In genomic region chr17:47698749-47699535, GRCh38 we compare ENCODE assay signal across 8 cellular contexts. TPM values are rescaled to one million over a fixed set of nuclear protein-coding genes. Genes with fewer than 3 reads are reported as not detected.
DNase-seq lines count a peak whose midpoint lies in the region; ATAC-seq and TF ChIP-seq lines count a peak whose summit lies in the region.

No MANE protein-coding gene starts in this region.

- no peaks in the 10 kb centered on the region for H3K9me3 Mint-ChIP-seq in activated CD4-positive, alpha-beta memory T cell treated with anti-CD3 and anti-CD28 coated beads for 36 hours

- H3K27ac ChIP-seq in dorsolateral prefrontal cortex = no peak overlapping the region

- H3K4me3 Mint-ChIP-seq in activated CD4-positive, alpha-beta memory T cell treated with anti-CD3 and anti-CD28 coated beads for 36 hours = no peak overlapping the region

- DNase-seq in SIG-M5 treated with dmso at 0.1 percent for 504 hours (lab: John Stamatoyannopoulos, UW; ENCODE audit: unreplicated experiment) (peak; percentile 75), SIG-M5 (lab: John Stamatoyannopoulos, UW) (no peak), NCI-H345 treated with DMSO at 0.1 percent for 48 hours (lab: John Stamatoyannopoulos, UW; ENCODE audit: unreplicated experiment) (peak; percentile 35), dorsolateral prefrontal cortex (peak; percentile 53 to 83 (median 68)), mesenteric fat pad (ENCODE audit: low spot score) (peak; percentile 90)
- peak; percentile 92 for DNase-seq in activated CD4-positive, alpha-beta memory T cell treated with anti-CD3 and anti-CD28 coated beads for 36 hours
- DNase-seq in stimulated activated CD8-positive, alpha-beta memory T cell treated with anti-CD3 and anti-CD28 coated beads, Interleukin-7, amount 100 ng/mL, for 1 hour (ENCODE audit: low read depth in 2 of 2) = peak; percentile 68 to 81

- POLR2A ChIA-PET in activated CD4-positive, alpha-beta memory T cell treated with anti-CD3 and anti-CD28 coated beads for 36 hours (lab: Charles Lee) = interaction anchor here (0.5 to 11.0 kb wide), 8 partner anchors 18 to 47 kb away, joined by 3 to 111 read pairs (median 4); partner anchors contain the start of gene TBX21

- H3K27ac Mint-ChIP-seq in activated CD4-positive, alpha-beta memory T cell treated with anti-CD3 and anti-CD28 coated beads for 36 hours = peak overlapping the region; percentile 65

- H3K4me1 Mint-ChIP-seq in activated CD4-positive, alpha-beta memory T cell treated with anti-CD3 and anti-CD28 coated beads for 36 hours (ENCODE audit: low read depth) = peaks cover 60% of the 10 kb centered on the region

- H3K4me3 ChIP-seq in dorsolateral prefrontal cortex = no peak overlapping the region

- peak; percentile 68 to 99 (median 95) for TF ChIP-seq CTCF in dorsolateral prefrontal cortex (IDR thresholded peaks at IDR 0.05 in 54 of 56, conservative IDR thresholded peaks at IDR 0.05 in 2 of 56; ENCODE audit: low read depth in 1 of 56, partially characterized antibody in 56 of 56)

- no peak for ATAC-seq in HG02759 (IDR thresholded peaks at IDR 0.05; ENCODE audit: unreplicated experiment)

- H3K27me3 Mint-ChIP-seq in activated CD4-positive, alpha-beta memory T cell treated with anti-CD3 and anti-CD28 coated beads for 36 hours = no peaks in the 10 kb centered on the region

- H3K36me3 Mint-ChIP-seq in activated CD4-positive, alpha-beta memory T cell treated with anti-CD3 and anti-CD28 coated beads for 36 hours = peaks cover 14% of the 10 kb centered on the region

- intact Hi-C loops in activated CD4-positive, alpha-beta memory T cell treated with anti-CD3 and anti-CD28 coated beads for 36 hours (cut with micrococcal nuclease) = loop anchor here (1.0 to 5.0 kb wide), 3 partner anchors 34 to 103 kb away; partner anchors contain the start of gene TBX21
- intact Hi-C loops in dorsolateral prefrontal cortex (cut with DNase I) = loop anchor here (5.0 to 10.0 kb wide), 2 partner anchors 103 to 106 kb away; no protein-coding TSS in a partner anchor

- no peaks in the 10 kb centered on the region for H3K27me3 ChIP-seq in dorsolateral prefrontal cortex

- CTCF ChIA-PET in activated CD4-positive, alpha-beta memory T cell treated with anti-CD3 and anti-CD28 coated beads for 36 hours (lab: Charles Lee) = interaction anchor here (0.7 to 6.8 kb wide), 27 partner anchors 8 to 132 kb away, joined by 3 to 175 read pairs (median 7); partner anchors contain the start of genes KPNB1, LRRC46, MRPL10 and TBX21

RNA-seq across cellular contexts. Expression of gene TBKBP1, which starts 5.0 kb away (rescaled TPM):
- 10 to 100 TPM; 11.3 to 13.0 TPM for total RNA-seq in activated CD4-positive, alpha-beta memory T cell treated with anti-CD3 and anti-CD28 coated beads for 36 hours
- total RNA-seq in dorsolateral prefrontal cortex (10 to 100 TPM; 15.3 to 57.8 (median 37.2) TPM), mesenteric fat pad (21.7 TPM)

RNA-seq across cellular contexts. Expression of gene TBX21, which starts 34.1 kb away (rescaled TPM):
- total RNA-seq in activated CD4-positive, alpha-beta memory T cell treated with anti-CD3 and anti-CD28 coated beads for 36 hours = 10 to 100 TPM; 57.7 to 58.2 TPM
- total RNA-seq in dorsolateral prefrontal cortex (under 1 TPM in 28 of 120 experiments, not detected in 92; 0.19 to 0.74 (median 0.39) TPM), mesenteric fat pad (0.35 TPM)

RNA-seq across cellular contexts. Expression of gene KPNB1, which starts 49.2 kb away (rescaled TPM):
- total RNA-seq in activated CD4-positive, alpha-beta memory T cell treated with anti-CD3 and anti-CD28 coated beads for 36 hours = 100 to 1,000 TPM; 475 to 488 TPM
- 100 to 1,000 TPM; 131 to 228 (median 183) TPM for total RNA-seq in dorsolateral prefrontal cortex
- total RNA-seq in mesenteric fat pad = 276 TPM

Comparison
In these comparisons a context has a peak if more than half of its experiments do, and no peak if none do; other contexts are left out.
1. RNA of gene TBX21, which starts 34.1 kb away (total RNA-seq): 57.7 to 58.2 TPM in activated CD4-positive, alpha-beta memory T cell treated with anti-CD3 and anti-CD28 coated beads for 36 hours; 0.35 TPM in mesenteric fat pad (single experiment) and 0.19 to 0.74 TPM in dorsolateral prefrontal cortex; every median in the first group is over 10 times any median in the second.